ENCODE assay signal across 8 cellular contexts in genomic region chr6:28923318-28924102, GRCh38. TPM values are rescaled to one million over a fixed set of nuclear protein-coding genes. Genes with fewer than 3 reads are reported as not detected.
DNase-seq lines count a peak whose midpoint lies in the region; ATAC-seq and TF ChIP-seq lines count a peak whose summit lies in the region.

Gene TRIM27, minus strand, starts transcription at chr6:28923985. Its CDS starts 353 bp downstream, at chr6:28923632.

- no peaks in the 10 kb centered on the region for H3K9me3 Mint-ChIP-seq in activated naive CD8-positive, alpha-beta T cell (ENCODE audit: low read depth)
- H3K9me3 Mint-ChIP-seq in glutamatergic neuron (ENCODE audit: unreplicated experiment), result peaks cover 11% of the 10 kb centered on the region
- H3K9me3 Mint-ChIP-seq in osteocyte (ENCODE audit: unreplicated experiment), result no peaks in the 10 kb centered on the region

- peaks cover 27% of the 10 kb centered on the region for H3K36me3 ChIP-seq in H7 (replicated peaks; ENCODE audit: control insufficient read depth, insufficient read depth, low read length)
- peaks cover 26 to 31% of the 10 kb centered on the region in 2 donors for H3K36me3 ChIP-seq in thyroid gland

- intact Hi-C loops in thyroid gland (cut with DNase I), result no loop called here

- H3K27me3 Mint-ChIP-seq in activated naive CD8-positive, alpha-beta T cell, result no peaks in the 10 kb centered on the region
- H3K27me3 Mint-ChIP-seq in glutamatergic neuron (ENCODE audit: unreplicated experiment) (peaks cover 3% of the 10 kb centered on the region), osteocyte (ENCODE audit: unreplicated experiment) (no peaks in the 10 kb centered on the region)

- WGBS in thyroid gland, 2 donors, result 0% methylated on average over 9 of the region's 89 CpGs; no CpG with 5 or more reads in 1 of the 2 donors

- peak within 1 kb of the TSS; percentile 93 for H3K4me3 Mint-ChIP-seq in activated naive CD8-positive, alpha-beta T cell
- H3K4me3 Mint-ChIP-seq in glutamatergic neuron (ENCODE audit: unreplicated experiment) (peak within 1 kb of the TSS; percentile 98), osteocyte (ENCODE audit: unreplicated experiment) (peak within 1 kb of the TSS; percentile 93)

- no peak for TF ChIP-seq CTCF in glutamatergic neuron (IDR thresholded peaks at IDR 0.05; ENCODE audit: partially characterized antibody, unreplicated experiment)
- TF ChIP-seq CTCF in osteocyte (IDR thresholded peaks at IDR 0.05), result no peak
- peak in 1 of 6 experiments; percentile 5 for TF ChIP-seq CTCF in thyroid gland (IDR thresholded peaks at IDR 0.05)

- H3K27ac Mint-ChIP-seq in activated naive CD8-positive, alpha-beta T cell, result peak within 1 kb of the TSS; percentile 90
- H3K27ac Mint-ChIP-seq in glutamatergic neuron (ENCODE audit: unreplicated experiment) (peak within 1 kb of the TSS; percentile 97), osteocyte (ENCODE audit: unreplicated experiment) (peak within 1 kb of the TSS; percentile 92)

- H3K4me3 ChIP-seq in H7 (ENCODE audit: insufficient read depth, low read depth, low read length) (peak within 1 kb of the TSS; percentile 99), thyroid gland (replicated peaks in 1 of 3) (peak within 1 kb of the TSS; percentile 85 to 97 (median 95))

- H3K27ac ChIP-seq in thyroid gland, result peak within 1 kb of the TSS; percentile 92 to 97 (median 97)

- peak; percentile 55 to 95 for TF ChIP-seq POLR2A in thyroid gland (IDR thresholded peaks at IDR 0.05)

- H3K36me3 Mint-ChIP-seq in activated naive CD8-positive, alpha-beta T cell, result peaks cover 7% of the 10 kb centered on the region
- H3K36me3 Mint-ChIP-seq in glutamatergic neuron (ENCODE audit: unreplicated experiment) (no peaks in the 10 kb centered on the region), osteocyte (ENCODE audit: unreplicated experiment) (peaks cover 27% of the 10 kb centered on the region)

- peaks cover 11 to 16% of the 10 kb centered on the region in 2 donors for H3K4me1 ChIP-seq in thyroid gland

- no peaks in the 10 kb centered on the region for H3K9me3 ChIP-seq in thyroid gland

- peaks cover 41% of the 10 kb centered on the region for H3K4me1 Mint-ChIP-seq in activated naive CD8-positive, alpha-beta T cell (ENCODE audit: low read depth)
- H3K4me1 Mint-ChIP-seq in glutamatergic neuron (ENCODE audit: low read depth, unreplicated experiment) (peaks cover 7% of the 10 kb centered on the region), osteocyte (ENCODE audit: unreplicated experiment) (peaks cover 22% of the 10 kb centered on the region)

- DNase-seq in GM03348 (ENCODE audit: low spot score), result peak; percentile 95
- peak; percentile 95 for DNase-seq in H7
- peak; percentile 95 for DNase-seq in M059J (ENCODE audit: low read depth)
- DNase-seq in glutamatergic neuron, result peak; percentile 94
- DNase-seq in osteocyte (ENCODE audit: extremely low spot score, unreplicated experiment), result peak; percentile 94
- peak; percentile 92 to 93 for DNase-seq in thyroid gland

- ATAC-seq in SK-N-SH treated with all-trans-retinoic acid at 6 μM for 48 hours, result peak; percentile 91

- no peaks in the 10 kb centered on the region for H3K27me3 ChIP-seq in H7 (ENCODE audit: control insufficient read depth, insufficient read depth, low read length)
- no peaks in the 10 kb centered on the region for H3K27me3 ChIP-seq in thyroid gland

TF ChIP-seq in SK-N-SH treated with all-trans-retinoic acid at 6 μM for 48 hours, 23 proteins besides CTCF, POLR2A, EP300 and RAD21:
- TF ChIP-seq ZFP30 (CRISPR knock-in tag; IDR thresholded peaks at IDR 0.05) (no peak), PPARA (CRISPR knock-in tag; IDR thresholded peaks at IDR 0.05; ENCODE audit: borderline replicate concordance) (no peak), TSHZ2 (CRISPR knock-in tag; IDR thresholded peaks at IDR 0.05) (no peak), POU6F1 (CRISPR knock-in tag; IDR thresholded peaks at IDR 0.05; ENCODE audit: borderline replicate concordance, low read depth) (no peak), ARNTL (CRISPR knock-in tag; IDR thresholded peaks at IDR 0.05; ENCODE audit: borderline replicate concordance, low read depth) (no peak), PATZ1 (CRISPR knock-in tag; IDR thresholded peaks at IDR 0.05; ENCODE audit: borderline replicate concordance) (no peak), BACH2 (CRISPR knock-in tag; IDR thresholded peaks at IDR 0.05; ENCODE audit: borderline replicate concordance) (no peak), CSRNP3 (CRISPR knock-in tag; IDR thresholded peaks at IDR 0.05) (no peak), ZNF565 (CRISPR knock-in tag; conservative IDR thresholded peaks at IDR 0.05; ENCODE audit: low read depth) (no peak), ZC3H10 (CRISPR knock-in tag; IDR thresholded peaks at IDR 0.05) (no peak), RARB (CRISPR knock-in tag; IDR thresholded peaks at IDR 0.05) (no peak), GLIS3 (CRISPR knock-in tag; IDR thresholded peaks at IDR 0.05) (no peak)

RNA-seq across cellular contexts. Expression of gene TRIM27, which starts in this region (rescaled TPM):
- 98.8 and 100 TPM in 2 replicates for total RNA-seq in H7 (2014; rRNA removed; shearing (Covaris generic))
- 88.1 and 104 TPM in 2 replicates for total RNA-seq in M059J (2014; rRNA removed; shearing (Covaris generic))
- total RNA-seq in glutamatergic neuron (ENCODE audit: unreplicated experiment) (65.2 TPM), osteocyte (55.7 and 58.3 TPM in 2 replicates), thyroid gland (10 to 100 TPM; 57.1 to 73.2 (median 66.7) TPM)

Comparison
In these comparisons a context has a peak if more than half of its experiments do, and no peak if none do; other contexts are left out.
1. Peak in every context shown above with its lines: DNase-seq, ATAC-seq, H3K4me3 ChIP-seq and H3K27ac ChIP-seq.